ENCODE assay signal across 1 cellular context in genomic region chr20:47501483-47502270, GRCh38.
TF ChIP-seq lines count a peak whose summit lies in the region.

Gene NCOA3, plus strand, starts transcription at chr20:47501887. Its CDS starts 120,361 bp downstream, at chr20:47622248.

TF ChIP-seq in K562, 482 proteins besides CTCF, POLR2A, EP300 and RAD21 (continued from another document and continues in another):
- TF ChIP-seq VEZF1 (CRISPR knock-in tag; IDR thresholded peaks at IDR 0.05) (peak; percentile 80), GTF2E2 (tag; IDR thresholded peaks at IDR 0.05) (peak; percentile 77; the same call in 1 of the 2 replicates), HNRNPLL (IDR thresholded peaks at IDR 0.05; ENCODE audit: low read depth, low read length, poor library complexity, severe bottlenecking) (peak; percentile 84), TFAP4 (CRISPR knock-in tag; IDR thresholded peaks at IDR 0.05; ENCODE audit: borderline replicate concordance) (peak; percentile 93), KLF6 (CRISPR knock-in tag; IDR thresholded peaks at IDR 0.05; ENCODE audit: borderline replicate concordance) (peak; percentile 96), ETV5 (CRISPR knock-in tag; IDR thresholded peaks at IDR 0.05; ENCODE audit: low read depth) (peak; percentile 52; the same call in 1 of the 2 replicates), ZNF263 (CRISPR knock-in tag; IDR thresholded peaks at IDR 0.05; ENCODE audit: borderline replicate concordance) (peak; percentile 48; the same call in 1 of the 2 replicates), ZNF232 (CRISPR knock-in tag; IDR thresholded peaks at IDR 0.05) (no peak), RNF2 (IDR thresholded peaks at IDR 0.05) (peak; percentile 74), ZNF253 (CRISPR knock-in tag; conservative IDR thresholded peaks at IDR 0.05) (no peak), ZBTB40 (IDR thresholded peaks at IDR 0.05) (0 out of 2 replicates have a peak, but pooled peaks have one; percentile 12), ZBTB40 (CRISPR knock-in tag; IDR thresholded peaks at IDR 0.05) (no peak), TGIF2 (CRISPR knock-in tag; IDR thresholded peaks at IDR 0.05) (no peak), NKRF (IDR thresholded peaks at IDR 0.05; ENCODE audit: borderline replicate concordance) (peak; percentile 62; the same call in 1 of the 2 replicates), LEF1 (IDR thresholded peaks at IDR 0.05) (no peak), KAT7 (CRISPR knock-in tag; IDR thresholded peaks at IDR 0.05; ENCODE audit: borderline replicate concordance) (peak; percentile 67), WHSC1 (IDR thresholded peaks at IDR 0.05; ENCODE audit: low read length) (no peak), MAFF (IDR thresholded peaks at IDR 0.05; ENCODE audit: low read length) (no peak), NR2C1 (IDR thresholded peaks at IDR 0.05) (no peak; the same call in 1 of the 2 replicates), NR2C1 (tag; IDR thresholded peaks at IDR 0.05) (peak; percentile 63), EGR1 (conservative IDR thresholded peaks at IDR 0.05) (peak; percentile 93), NCOA6 (IDR thresholded peaks at IDR 0.05) (no peak), DMBX1 (CRISPR knock-in tag; IDR thresholded peaks at IDR 0.05; ENCODE audit: borderline replicate concordance) (peak; percentile 61; the same call in 1 of the 2 replicates), DIDO1 (tag; IDR thresholded peaks at IDR 0.05; ENCODE audit: low read depth) (no peak), POLR2H (tag; IDR thresholded peaks at IDR 0.05; ENCODE audit: low read depth) (peak; percentile 88), ZNF589 (CRISPR knock-in tag; IDR thresholded peaks at IDR 0.05; ENCODE audit: low read depth) (0 out of 2 replicates have a peak, but pooled peaks have one; percentile 67), SPI1 (IDR thresholded peaks at IDR 0.05; ENCODE audit: borderline replicate concordance, low read depth, low read length) (no peak), ZBTB2 (IDR thresholded peaks at IDR 0.05) (no peak), MTA3 (IDR thresholded peaks at IDR 0.05; ENCODE audit: borderline replicate concordance) (peak; percentile 88), SAP30 (IDR thresholded peaks at IDR 0.05; ENCODE audit: borderline replicate concordance, insufficient read depth, low read depth, low read length, poor library complexity, severe bottlenecking) (peak; percentile 33), HEY1 (CRISPR knock-in tag; IDR thresholded peaks at IDR 0.05; ENCODE audit: borderline replicate concordance) (no peak; the same call in 1 of the 2 replicates), SMAD1 (IDR thresholded peaks at IDR 0.05; ENCODE audit: low read depth, low read length, partially characterized antibody) (no peak), GTF2B (IDR thresholded peaks at IDR 0.05; ENCODE audit: extremely low read depth, insufficient read length) (no peak), ARID1B (IDR thresholded peaks at IDR 0.05) (peak; percentile 53; the same call in 1 of the 2 replicates), ATF3 (IDR thresholded peaks at IDR 0.05) (no peak), ATF3 (CRISPR knock-in tag; conservative IDR thresholded peaks at IDR 0.05) (peak; percentile 51; the same call in 1 of the 2 replicates), ZNF76 (CRISPR knock-in tag; IDR thresholded peaks at IDR 0.05; ENCODE audit: borderline replicate concordance) (no peak), PURB (CRISPR knock-in tag; IDR thresholded peaks at IDR 0.05; ENCODE audit: low read depth) (no peak), ARID4B (CRISPR knock-in tag; IDR thresholded peaks at IDR 0.05) (peak; percentile 70), NFIC (IDR thresholded peaks at IDR 0.05) (peak; percentile 65), SMAD2 (IDR thresholded peaks at IDR 0.05; ENCODE audit: low read depth, low read length) (no peak)
